In the genomic region with DNA sequence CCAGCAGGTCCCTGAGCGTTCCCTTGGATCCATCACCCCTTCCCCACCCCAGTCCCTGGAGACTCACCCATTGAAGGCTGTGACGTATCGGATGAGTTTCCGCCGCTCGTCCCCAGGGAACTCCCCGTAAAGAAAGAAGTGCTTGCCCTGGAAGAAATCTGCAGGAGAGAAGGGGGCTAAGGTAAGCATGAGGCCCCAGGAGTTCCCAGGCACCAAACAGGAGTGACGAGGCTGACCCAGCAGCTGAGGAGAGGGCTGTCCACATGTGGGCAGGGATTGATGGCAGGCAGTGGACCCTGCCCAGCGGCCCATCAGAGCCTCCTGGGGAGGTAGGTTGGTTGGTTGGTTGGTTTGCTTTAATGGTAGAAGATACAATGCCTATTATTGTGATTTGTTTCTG, we compare ENCODE assay signal across 23 cellular contexts. TPM values are rescaled to one million over a fixed set of nuclear protein-coding genes. Genes with fewer than 3 reads are reported as not detected.
"Had no signal": no experiment of that assay in that cellular context is flagged by ENCODE, and none has a peak within 500 bp of the region (broad histone marks: within the 10 kb centered on the region; RNA-seq: fewer than 3 reads in every experiment).

No MANE protein-coding gene starts in this region.

- H3K4me3 Mint-ChIP-seq: IgD-negative memory B cell had no signal

- H3K9ac ChIP-seq: KMS-11, SK-N-SH had no signal

- ATAC-seq: K562 had no signal

- DNase-seq: Kasumi-1, MM.1S, NCI-H1092 treated with DMSO at 0.1 percent for 48 hours, NCI-H1436, NCI-H187, NCI-H2029, NCI-H2081 treated with DMSO at 0.1 percent for 48 hours, NCI-H2171, NCI-H226, NCI-H446, NCI-H510A, NCI-H524 treated with DMSO at 0.1 percent for 48 hours, NCI-H69, NCI-H774, RPMI8226, SHP77, SK-N-SH had no signal

- H3K27ac ChIP-seq: HL-60, KMS-11 had no signal

- H3K27me3 Mint-ChIP-seq: IgD-negative memory B cell had no signal

- H3K9me3 ChIP-seq: SK-N-SH had no signal

- H3K4me1 Mint-ChIP-seq: IgD-negative memory B cell had no signal

- H3K4me3 ChIP-seq: K562 had no signal

- H3K4me2 ChIP-seq: KMS-11, SK-N-SH had no signal

RNA-seq across cellular contexts. Expression of a gene that starts 11.1 kb away (rescaled TPM):
- total RNA-seq: M059J, SK-MEL-5 had no signal

RNA-seq across cellular contexts. Expression of a gene that starts 31.5 kb away (rescaled TPM):
- total RNA-seq: SK-MEL-5 had no signal
